In genomic region chr19:33878912-33879810, GRCh38 we compare ENCODE assay signal across 22 cellular contexts.
DNase-seq lines count a peak whose midpoint lies in the region; ATAC-seq and TF ChIP-seq lines count a peak whose summit lies in the region.
"Had no signal": no experiment of that assay in that cellular context is flagged by ENCODE, and none has a peak within 500 bp of the region (broad histone marks: within the 10 kb centered on the region; RNA-seq: fewer than 3 reads in every experiment).

No MANE protein-coding gene starts in this region.

- WGBS in thyroid gland, 2 donors, result 48 to 65% methylated on average over 11 of the region's 11 CpGs

- peak overlapping the region; percentile 65 for H3K27ac ChIP-seq in cardiac muscle cell
- peak overlapping the region; percentile 48 for H3K27ac ChIP-seq in caudate nucleus (ENCODE audit: low read depth, low read length)
- H3K27ac ChIP-seq in thyroid gland, result peak overlapping the region; percentile 13 to 73 (median 72)
- H3K27ac ChIP-seq: tibial artery had no signal

- TF ChIP-seq CTCF in cardiac muscle cell (IDR thresholded peaks at IDR 0.05; ENCODE audit: low read depth, low read length) (no peak), thyroid gland (IDR thresholded peaks at IDR 0.05) (no peak), GM13977 (IDR thresholded peaks at IDR 0.05; ENCODE audit: extremely low read depth, insufficient read depth, missing control alignments) (no peak)

- H3K9me3 ChIP-seq in cardiac muscle cell (ENCODE audit: low read depth) (no peaks in the 10 kb centered on the region), thyroid gland (no peaks in the 10 kb centered on the region)
- H3K9me3 ChIP-seq: adrenal gland, gastrocnemius medialis, tibial artery had no signal

- no peaks in the 10 kb centered on the region for H3K27me3 ChIP-seq in cardiac muscle cell
- no peaks in the 10 kb centered on the region for H3K27me3 ChIP-seq in thyroid gland
- H3K27me3 ChIP-seq: adrenal gland, gastrocnemius medialis had no signal

- no peak for ATAC-seq in HG02884 (IDR thresholded peaks at IDR 0.05; ENCODE audit: unreplicated experiment)
- no peak for ATAC-seq in HG03097 (IDR thresholded peaks at IDR 0.05; ENCODE audit: low FRiP score, unreplicated experiment)
- ATAC-seq: activated CD4-positive, CD25-positive, alpha-beta regulatory T cell treated with anti-CD3 and anti-CD28 coated beads, Interleukin-2, amount 50 U/mL, for 24 hours; CD8-positive, alpha-beta T cell; gastrocnemius medialis; stimulated activated naive CD8-positive, alpha-beta T cell treated with anti-CD3 and anti-CD28 coated beads, Interleukin-15, amount 100 ng/mL, for 72 hours had no signal

- in situ Hi-C loops in GM13977 (cut with MboI; ENCODE audit: low pct_unique_long_range_greater_than_20kb, low sequenced_read_pairs, unreplicated experiment), result no loop called here

- TF ChIP-seq POLR2A in thyroid gland (IDR thresholded peaks at IDR 0.05), result peak in 1 of 2 donors; percentile 13

- H3K4me3 ChIP-seq in cardiac muscle cell (no peak overlapping the region), thyroid gland (replicated peaks in 1 of 3) (no peak overlapping the region)
- H3K4me3 ChIP-seq: adrenal gland, gastrocnemius medialis, lung, tibial artery had no signal

- H3K4me1 ChIP-seq in cardiac muscle cell (ENCODE audit: low read depth) (peaks cover 36% of the 10 kb centered on the region), thyroid gland (peaks cover 22 to 44% of the 10 kb centered on the region in 2 donors)

- H3K36me3 ChIP-seq in cardiac muscle cell (no peaks in the 10 kb centered on the region), thyroid gland (no peaks in the 10 kb centered on the region)
- H3K36me3 ChIP-seq: adrenal gland, gastrocnemius medialis, tibial artery had no signal

- DNase-seq in cardiac muscle cell (ENCODE audit: low read depth in 1 of 2, low spot score in 1 of 2) (no peak), cardiac septum (ENCODE audit: low spot score) (no peak), caudate nucleus (lab: John Stamatoyannopoulos, UW) (no peak), mesenteric fat pad (ENCODE audit: low spot score) (peak; percentile 75), thyroid gland (peak; percentile 16 to 35), GM13977 (ENCODE audit: low spot score) (no peak)
- DNase-seq: activated CD4-positive, alpha-beta T cell treated with anti-CD3 and anti-CD28 coated beads, Interleukin-2, amount 50 U/mL, for 48 hours; activated naive CD4-positive, alpha-beta T cell treated with anti-CD3 and anti-CD28 coated beads for 36 hours; CD8-positive, alpha-beta T cell; gastrocnemius medialis; Kasumi-1; NCI-H1694; NCI-H2171; NCI-H524 treated with DMSO at 0.1 percent for 48 hours; stimulated activated naive CD8-positive, alpha-beta T cell treated with anti-CD3 and anti-CD28 coated beads, Interleukin-15, amount 100 ng/mL, for 72 hours; T-helper 1 cell; tibial artery had no signal

- intact Hi-C loops in cardiac septum (cut with DNase I) (no loop called here), thyroid gland (cut with DNase I) (no loop called here)

Comparison
In these comparisons a context has a peak if more than half of its experiments do, and no peak if none do; other contexts are left out.
1. DNase-seq: peak in mesenteric fat pad (single experiment) and thyroid gland (2 of 2); none in cardiac muscle cell (0 of 2), cardiac septum (single experiment), caudate nucleus (0 of 61) and GM13977 (single experiment).
2. Peak in every context shown above with its lines, with median percentiles within 50 percentile points of each other: H3K27ac ChIP-seq.